ENCODE assay signal across 8 cellular contexts in the genomic region with DNA sequence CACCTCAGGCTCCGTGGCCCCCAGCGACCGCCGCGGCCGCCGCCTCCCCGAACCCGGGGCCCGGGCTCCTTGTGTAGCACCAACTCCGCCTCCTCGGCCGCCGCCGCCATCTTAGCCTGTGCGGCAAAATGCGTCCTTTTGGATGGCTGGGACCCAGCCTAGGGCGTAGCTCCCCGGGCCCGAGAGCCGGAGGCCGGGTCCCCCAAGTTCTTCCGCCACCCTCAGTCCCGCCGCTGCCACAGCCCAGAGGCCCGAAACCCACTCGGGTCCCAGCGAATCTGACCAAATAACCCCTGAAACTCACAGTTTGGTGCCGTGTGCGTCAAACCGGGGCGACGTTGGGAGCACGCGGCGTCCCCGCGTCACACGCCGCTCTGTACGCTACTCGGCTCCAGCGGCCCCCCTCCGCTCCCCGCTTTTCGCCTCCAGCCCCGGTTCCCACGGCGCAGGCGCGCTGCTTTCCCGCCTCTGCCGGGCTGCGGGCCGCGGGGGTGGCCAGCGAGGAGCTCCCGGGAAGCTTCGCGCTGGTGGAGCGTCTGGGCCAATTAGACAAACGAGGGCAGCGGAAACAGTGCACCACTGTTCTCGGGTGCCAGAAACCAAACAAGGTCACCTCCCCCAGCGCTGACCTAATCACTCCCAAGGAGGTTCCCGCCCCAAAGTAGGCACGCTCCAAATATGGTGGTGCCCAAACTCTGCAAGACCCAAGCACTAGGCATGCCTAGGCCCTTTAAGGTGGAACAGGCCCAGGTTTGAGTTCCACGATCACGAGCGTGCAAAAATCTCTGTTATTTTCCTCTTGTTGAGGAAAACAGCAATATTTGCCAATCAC. TPM values are rescaled to one million over a fixed set of nuclear protein-coding genes. Genes with fewer than 3 reads are reported as not detected.
DNase-seq lines count a peak whose midpoint lies in the region; ATAC-seq, FAIRE-seq and TF ChIP-seq lines count a peak whose summit lies in the region.

ZNF644 (minus strand) TSS at position 350 of the 832 bp plus-strand sequence. CDS start 39,682 bp downstream, outside the sequence.

- peaks cover 15% of the 10 kb centered on the region for H3K36me3 Mint-ChIP-seq in activated naive CD8-positive, alpha-beta T cell treated with anti-CD3 and anti-CD28 coated beads, Interleukin-2, amount 10 ng/mL, durations not matched to agents 7 days and 5 days

- H3K4me3 ChIP-seq in GM12865 (ENCODE audit: low read depth, low read length) (peak within 1 kb of the TSS; percentile 92), SU-DHL-6 (ENCODE audit: insufficient read depth, low read length, poor library complexity, severe bottlenecking) (peak within 1 kb of the TSS; percentile 89), pancreas (peak within 1 kb of the TSS; percentile 56 to 83 (median 64)), thyroid gland (replicated peaks in 1 of 3) (peak within 1 kb of the TSS; percentile 67 to 94 (median 83))

- H2AFZ ChIP-seq in SU-DHL-6 (ENCODE audit: low read depth, low read length, severe bottlenecking), result peak within 1 kb of the TSS; percentile 88

- TF ChIP-seq CTCF in GM12865 (IDR thresholded peaks at IDR 0.05; ENCODE audit: insufficient read depth, low read depth, low read length, missing control alignments) (no peak), SU-DHL-6 (IDR thresholded peaks at IDR 0.05; ENCODE audit: insufficient read depth, low read length, poor library complexity, severe bottlenecking) (no peak), pancreas (IDR thresholded peaks at IDR 0.05) (no peak), thyroid gland (IDR thresholded peaks at IDR 0.05) (no peak)

- H3K9ac ChIP-seq in SU-DHL-6 (ENCODE audit: low read length), result peak within 1 kb of the TSS; percentile 92

- H3K36me3 ChIP-seq in SU-DHL-6 (ENCODE audit: low read length) (peaks cover 14% of the 10 kb centered on the region), pancreas (no peaks in the 10 kb centered on the region), thyroid gland (no peaks in the 10 kb centered on the region)

- peak within 1 kb of the TSS; percentile 93 for H3K4me2 ChIP-seq in SU-DHL-6 (ENCODE audit: low read depth, low read length, poor library complexity, severe bottlenecking)

- POLR2A ChIA-PET in activated naive CD8-positive, alpha-beta T cell treated with anti-CD3 and anti-CD28 coated beads, Interleukin-2, amount 10 ng/mL, durations not matched to agents 7 days and 5 days (lab: Charles Lee), result interaction anchor here (0.7 to 2.3 kb wide), 7 partner anchors 8 to 1810 kb away, joined by 3 to 12 read pairs (median 4); partner anchors contain the start of gene RPL5

- intact Hi-C loops in Right ventricle myocardium inferior (cut with DNase I) (loop anchor here (5.0 kb wide), 1 partner anchor 170 kb away; no protein-coding TSS in a partner anchor), pancreas (cut with DNase I) (no loop called here), thyroid gland (cut with DNase I) (no loop called here)

- WGBS in pancreas, 2 donors, result 1% methylated on average over 62 to 70 of the region's 70 CpGs
- whole genome bisulfite sequencing in thyroid gland, 2 donors, result 2 to 19% methylated on average over 4 to 42 of the region's 70 CpGs

- no peaks in the 10 kb centered on the region for H3K9me3 ChIP-seq in SU-DHL-6 (ENCODE audit: insufficient read depth, low read length)
- no peaks in the 10 kb centered on the region for H3K9me3 ChIP-seq in pancreas
- H3K9me3 ChIP-seq in thyroid gland, result no peaks in the 10 kb centered on the region

- TF ChIP-seq POLR2A in thyroid gland (IDR thresholded peaks at IDR 0.05), result peak in 1 of 2 donors; percentile 88

- H3K9me3 Mint-ChIP-seq in activated naive CD8-positive, alpha-beta T cell treated with anti-CD3 and anti-CD28 coated beads, Interleukin-2, amount 10 ng/mL, durations not matched to agents 7 days and 5 days, result no peaks in the 10 kb centered on the region

- H3K27ac Mint-ChIP-seq in activated naive CD8-positive, alpha-beta T cell treated with anti-CD3 and anti-CD28 coated beads, Interleukin-2, amount 10 ng/mL, durations not matched to agents 7 days and 5 days, result peak within 1 kb of the TSS; percentile 99

- H3K27me3 Mint-ChIP-seq in activated naive CD8-positive, alpha-beta T cell treated with anti-CD3 and anti-CD28 coated beads, Interleukin-2, amount 10 ng/mL, durations not matched to agents 7 days and 5 days, result peaks cover 2% of the 10 kb centered on the region

- H3K27ac ChIP-seq in SU-DHL-6 (ENCODE audit: low read depth, low read length) (peak within 1 kb of the TSS; percentile 89), pancreas (peak within 1 kb of the TSS; percentile 95 to 100 (median 99)), thyroid gland (peak within 1 kb of the TSS; percentile 99 to 100 (median 100))

- peaks cover 44% of the 10 kb centered on the region for H3K79me2 ChIP-seq in SU-DHL-6 (ENCODE audit: insufficient read depth, low read length)

- FAIRE-seq in pancreas (lab: Jason Lieb, UNC), result no peak

- peaks cover 35% of the 10 kb centered on the region for H3K4me1 Mint-ChIP-seq in activated naive CD8-positive, alpha-beta T cell treated with anti-CD3 and anti-CD28 coated beads, Interleukin-2, amount 10 ng/mL, durations not matched to agents 7 days and 5 days

- peak within 1 kb of the TSS; percentile 95 for H3K4me3 Mint-ChIP-seq in activated naive CD8-positive, alpha-beta T cell treated with anti-CD3 and anti-CD28 coated beads, Interleukin-2, amount 10 ng/mL, durations not matched to agents 7 days and 5 days

- ATAC-seq in HG02678 (IDR thresholded peaks at IDR 0.05; ENCODE audit: unreplicated experiment), result peak; percentile 80
- ATAC-seq in activated naive CD8-positive, alpha-beta T cell treated with anti-CD3 and anti-CD28 coated beads, Interleukin-2, amount 10 ng/mL, durations not matched to agents 7 days and 5 days (ENCODE audit: low read depth), result peak; percentile 85
- peak; percentile 97 for ATAC-seq in Right ventricle myocardium inferior
- ATAC-seq in pancreas, result peak; percentile 88 to 96 (median 91)

- no peaks in the 10 kb centered on the region for H3K9me2 ChIP-seq in SU-DHL-6 (replicated peaks; ENCODE audit: insufficient read depth, low read length)

- H3K27me3 ChIP-seq in SU-DHL-6 (ENCODE audit: low read length) (no peaks in the 10 kb centered on the region), pancreas (no peaks in the 10 kb centered on the region), thyroid gland (no peaks in the 10 kb centered on the region)

- H3K4me1 ChIP-seq in pancreas (peaks cover 0 to 25% (median 23%) of the 10 kb centered on the region in 3 donors), thyroid gland (peaks cover 26 to 37% of the 10 kb centered on the region in 2 donors)

- peak; percentile 97 for DNase-seq in GM12865 (ENCODE audit: low read depth)
- DNase-seq in NCI-H1105 treated with DMSO at 0.1 percent for 48 hours (lab: John Stamatoyannopoulos, UW), result peak; percentile 92
- peak; percentile 91 for DNase-seq in activated naive CD8-positive, alpha-beta T cell treated with anti-CD3 and anti-CD28 coated beads, Interleukin-2, amount 10 ng/mL, durations not matched to agents 7 days and 5 days
- peak; percentile 94 for DNase-seq in Right ventricle myocardium inferior (ENCODE audit: missing footprints)
- peak; percentile 90 to 95 (median 92) for DNase-seq in pancreas
- peak; percentile 91 to 93 for DNase-seq in thyroid gland

- H4K20me1 ChIP-seq in SU-DHL-6 (ENCODE audit: low read depth, low read length), result peaks cover 15% of the 10 kb centered on the region; the same call in 1 of the 2 replicates

- peaks cover 23% of the 10 kb centered on the region for H3F3A ChIP-seq in SU-DHL-6 (ENCODE audit: insufficient read depth)

RNA-seq across cellular contexts. Expression of gene ZNF644, which starts in this region (rescaled TPM):
- total RNA-seq in activated naive CD8-positive, alpha-beta T cell treated with anti-CD3 and anti-CD28 coated beads, Interleukin-2, amount 10 ng/mL, durations not matched to agents 7 days and 5 days, result 10 to 100 TPM; 53.1 to 55.5 TPM
- total RNA-seq in Right ventricle myocardium inferior (27.7 TPM), pancreas (10 to 100 TPM; 15.9 to 33.6 (median 22.6) TPM), thyroid gland (100 to 1,000 TPM in 1 of 4 donors, 10 to 100 TPM in 3; 70.2 to 105 (median 82.4) TPM)
- 10 to 100 TPM; 10.0 to 13.6 TPM for polyA plus RNA-seq in pancreas

Comparison
In these comparisons a context has a peak if more than half of its experiments do, and no peak if none do; other contexts are left out.
1. Peak in every context shown above with its lines: DNase-seq, ATAC-seq, H3K4me3 ChIP-seq and H3K27ac ChIP-seq.